In the genomic region with DNA sequence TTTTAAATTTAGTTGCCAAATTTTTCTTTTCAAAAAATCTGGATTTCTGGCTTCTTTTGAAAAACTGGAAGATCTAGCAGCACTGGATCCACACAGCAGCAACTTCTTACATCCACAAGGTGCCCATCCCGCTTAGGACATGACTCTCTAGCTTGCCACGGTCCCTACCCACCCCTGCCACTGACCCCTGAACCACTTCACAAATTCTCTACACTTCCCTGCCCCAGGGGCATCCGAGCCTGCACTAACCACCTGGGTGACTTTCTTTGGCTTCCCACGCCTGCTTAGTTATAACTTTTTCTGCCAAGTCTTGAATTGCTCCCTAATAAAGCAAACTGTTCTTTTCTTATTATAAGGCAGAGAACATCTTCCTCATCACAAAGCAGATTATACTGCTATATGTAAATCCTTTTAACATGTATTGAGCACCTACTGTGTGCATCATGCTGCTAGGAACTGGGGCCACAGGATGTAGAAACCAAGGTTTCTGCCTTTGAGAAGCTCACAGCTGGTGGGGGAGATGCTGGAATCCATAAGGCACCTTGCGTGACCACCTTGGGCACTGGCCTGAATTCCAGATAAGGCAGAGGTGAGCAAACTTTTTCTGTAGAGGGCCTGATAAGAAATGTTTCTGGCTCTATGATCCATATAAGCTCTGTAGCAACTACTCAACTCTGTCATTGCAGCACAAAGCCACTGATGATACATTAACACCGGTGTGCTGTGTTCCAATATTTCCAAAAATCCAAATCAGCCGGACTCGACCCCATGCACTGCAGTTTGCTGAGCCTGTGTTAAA, we compare ENCODE assay signal across 15 cellular contexts. TPM values are rescaled to one million over a fixed set of nuclear protein-coding genes. Genes with fewer than 3 reads are reported as not detected.
A peak's percentile ranks its signal among the peaks of the same experiment; 100 is the strongest.
DNase-seq lines count a peak whose midpoint lies in the region; ATAC-seq, FAIRE-seq and TF ChIP-seq lines count a peak whose summit lies in the region.
"Had no signal": no experiment of that assay in that cellular context is flagged by ENCODE, and none has a peak within 500 bp of the region (broad histone marks: within the 10 kb centered on the region; RNA-seq: fewer than 3 reads in every experiment).

No MANE protein-coding gene starts in this region.

- no TSS peak for BruUV-seq in IMR-90 (replicated peaks; lab: Mats Ljungman, UMichigan)

- WGBS in IMR-90 (ENCODE audit: extremely low coverage in 2 of 2, insufficient read length in 1 of 2), 2 experiments: 100% methylated on average over 1 of the region's 8 CpGs; no CpG with 5 or more reads in 1 of the 2 experiments
- WGBS in pancreas, 2 donors: 37 to 41% methylated on average over 8 of the region's 8 CpGs
- WGBS in SK-N-SH (ENCODE audit: low lambda C conversion rate): 94% methylated on average over 8 of the region's 8 CpGs
- 83 to 86% methylated on average over 8 of the region's 8 CpGs for WGBS in testis, 2 donors

- H3K27ac ChIP-seq in IMR-90 (ENCODE audit: insufficient read depth, low read length) (peak overlapping the region; percentile 14; the same call in 1 of the 2 replicates), coronary artery (peak overlapping the region; percentile 82 to 91), pancreas (peak overlapping the region in 3 of 4 donors; percentile 1 to 50 (median 29)), SK-N-SH (ENCODE audit: low read depth in 2 of 2, low read length in 1 of 2) (no peak overlapping the region), testis (no peak overlapping the region)

- H3K23ac ChIP-seq in IMR-90 (ENCODE audit: low read depth, low read length): no peak overlapping the region

- in situ Hi-C loops in IMR-90 (cut with MboI; ENCODE audit: low sequenced_read_pairs): no loop called here

- peaks cover 68 to 72% of the 10 kb centered on the region in 2 donors for H3K36me3 Mint-ChIP-seq in CD14-positive monocyte

- peaks cover 19 to 93% of the 10 kb centered on the region in 2 experiments for H3K79me1 ChIP-seq in IMR-90 (ENCODE audit: low read depth in 1 of 2, low read length in 2 of 2)

- H3K18ac ChIP-seq in IMR-90 (ENCODE audit: low read depth, low read length): no peak overlapping the region

- H3K4me1 ChIP-seq in IMR-90 (ENCODE audit: control insufficient read depth, insufficient read depth, low read length) (peaks cover 24% of the 10 kb centered on the region), pancreas (peaks cover 11 to 40% (median 20%) of the 10 kb centered on the region in 3 donors), SK-N-SH (ENCODE audit: control insufficient read depth in 1 of 2, insufficient read depth in 2 of 2, low read depth in 1 of 2, low read length in 1 of 2) (peaks cover 0 to 25% of the 10 kb centered on the region in 2 experiments; a peak in 2 of 4 replicates), testis (no peaks in the 10 kb centered on the region)

- H4K8ac ChIP-seq in IMR-90 (ENCODE audit: low read depth in 2 of 2, low read length in 2 of 2): peak overlapping the region in 1 of 2 experiments; percentile 20; a peak in 1 of 4 replicates

- no peak overlapping the region for H4K91ac ChIP-seq in IMR-90 (ENCODE audit: insufficient read depth, low read depth, low read length)

- DNase-seq in CD14-positive monocyte (ENCODE audit: low spot score) (no peak), IMR-90 (no peak), coronary artery (ENCODE audit: low spot score) (no peak), pancreas (peak in 1 of 6 donors; percentile 50), SK-N-SH (no peak), testis (no peak), H7 (no peak)
- DNase-seq: NCI-H1694 treated with DMSO at 0.1 percent for 48 hours, NCI-H446 had no signal

- intact Hi-C loops in CD14-positive monocyte (cut with micrococcal nuclease) (no loop called here), IMR-90 (cut with micrococcal nuclease) (no loop called here), pancreas (cut with DNase I) (loop anchor here in 1 of 3 donors (10.0 kb wide), 2 partner anchors 85 to 175 kb away; no protein-coding TSS in a partner anchor), testis (cut with DNase I; ENCODE audit: low total_unique reads) (no loop called here)

- dilution Hi-C loops in IMR-90 (cut with HindIII; ENCODE audit: low sequenced_read_pairs, unreplicated experiment): no loop called here

- no peak overlapping the region for H3K4me2 ChIP-seq in IMR-90 (ENCODE audit: low read depth, low read length)
- H3K4me2 ChIP-seq in SK-N-SH: no peak overlapping the region

- H4K5ac ChIP-seq in IMR-90 (ENCODE audit: low read depth, low read length): no peak overlapping the region

- H3K4ac ChIP-seq in IMR-90 (ENCODE audit: low read depth, low read length): no peak overlapping the region

- POLR2A ChIA-PET in IMR-90 (lab: Charles Lee; ENCODE audit: unreplicated experiment): no interaction called here
- POLR2A ChIA-PET in SK-N-SH (lab: Yijun Ruan, JAX): no interaction called here

- H3K9me1 ChIP-seq in IMR-90 (ENCODE audit: insufficient read depth, low read length): peaks cover 21% of the 10 kb centered on the region

- H3K36me3 ChIP-seq in IMR-90 (ENCODE audit: control insufficient read depth, insufficient read depth, low read length) (peaks cover 84% of the 10 kb centered on the region), pancreas (peaks cover 0 to 8% (median 0%) of the 10 kb centered on the region in 3 donors), SK-N-SH (replicated peaks in 1 of 2; ENCODE audit: control insufficient read depth in 1 of 2, insufficient read depth in 2 of 2, low read length in 1 of 2) (peaks cover 64 to 69% of the 10 kb centered on the region in 2 experiments), testis (ENCODE audit: low read depth, missing control alignments) (no peaks in the 10 kb centered on the region), H7 (replicated peaks; ENCODE audit: control insufficient read depth, insufficient read depth, low read length) (peaks cover 16% of the 10 kb centered on the region)

- H3K4me1 Mint-ChIP-seq in CD14-positive monocyte: peaks cover 36% of the 10 kb centered on the region

- H2AK9ac ChIP-seq in IMR-90 (replicated peaks; ENCODE audit: low read depth, low read length, poor library complexity): no peak overlapping the region

- H2AFZ ChIP-seq in IMR-90 (replicated peaks; ENCODE audit: low read length, poor library complexity) (no peak overlapping the region), SK-N-SH (ENCODE audit: low read depth) (no peak overlapping the region)

- H3K27me3 Mint-ChIP-seq in CD14-positive monocyte (ENCODE audit: low read depth in 3 of 3): no peaks in the 10 kb centered on the region
- H3K27me3 Mint-ChIP-seq: brain; stimulated activated naive CD8-positive, alpha-beta T cell treated with anti-CD3 and anti-CD28 coated beads, Interleukin-15, Interleukin-2, amounts not matched to agents 100 ng/mL and 50 ng/mL, for 24 hours had no signal

- TF ChIP-seq POLR2A in IMR-90 (IDR thresholded peaks at IDR 0.05; ENCODE audit: low read depth, low read length) (no peak), testis (IDR thresholded peaks at IDR 0.05) (no peak)

- no peak overlapping the region for H2BK120ac ChIP-seq in IMR-90 (ENCODE audit: low read depth, low read length)

- H3K9ac ChIP-seq in IMR-90 (ENCODE audit: low read depth, low read length) (no peak overlapping the region), SK-N-SH (no peak overlapping the region)

- H3K9me2 ChIP-seq in SK-N-SH: no peaks in the 10 kb centered on the region

- no peak overlapping the region for H2BK15ac ChIP-seq in IMR-90 (ENCODE audit: low read depth, low read length)

- no peak for TF ChIP-seq EP300 in SK-N-SH (IDR thresholded peaks at IDR 0.05; ENCODE audit: borderline replicate concordance in 1 of 2, low read depth in 1 of 2, low read length in 1 of 2)

- peaks cover 0 to 7% (median 1%) of the 10 kb centered on the region in 7 donors for H3K9me3 Mint-ChIP-seq in CD14-positive monocyte
- H3K9me3 Mint-ChIP-seq: activated T-helper 2 cell treated with anti-CD3 and anti-CD28 coated beads, Interferon-gamma antibody, Interleukin-2, Interleukin-4, amounts not matched to agents 10 μg/mL and 5 μg/mL and 100 μg/mL, durations not matched to agents 14 hours and 24 hours and 36 hours; stimulated activated naive CD8-positive, alpha-beta T cell treated with anti-CD3 and anti-CD28 coated beads, Interleukin-15, Interleukin-2, amounts not matched to agents 100 ng/mL and 50 ng/mL, for 24 hours had no signal

- H3K4me3 ChIP-seq in IMR-90 (ENCODE audit: insufficient read depth, low read depth, low read length): no peak overlapping the region
- H3K4me3 ChIP-seq in coronary artery: no peak overlapping the region
- no peak overlapping the region for H3K4me3 ChIP-seq in pancreas
- no peak overlapping the region for H3K4me3 ChIP-seq in SK-N-SH (ENCODE audit: low read depth in 2 of 2, low read length in 1 of 2)
- H3K4me3 ChIP-seq in testis: no peak overlapping the region
- H3K4me3 ChIP-seq in H7 (ENCODE audit: insufficient read depth, low read depth, low read length): no peak overlapping the region

- H3K27me3 ChIP-seq in IMR-90 (ENCODE audit: control insufficient read depth, insufficient read depth, low read length) (no peaks in the 10 kb centered on the region), pancreas (no peaks in the 10 kb centered on the region), SK-N-SH (ENCODE audit: insufficient read depth) (no peaks in the 10 kb centered on the region), testis (no peaks in the 10 kb centered on the region), H7 (ENCODE audit: control insufficient read depth, insufficient read depth, low read length) (no peaks in the 10 kb centered on the region)

- peaks cover 49% of the 10 kb centered on the region for H3F3A ChIP-seq in SK-N-SH (replicated peaks; ENCODE audit: insufficient read depth)

- ATAC-seq in IMR-90 (ENCODE audit: low read depth): no peak
- ATAC-seq in pancreas: peak; percentile 51 to 72 (median 62)
- ATAC-seq in HG03439 (IDR thresholded peaks at IDR 0.05; ENCODE audit: unreplicated experiment): no peak
- ATAC-seq: right cardiac atrium had no signal

- H2BK20ac ChIP-seq in IMR-90 (ENCODE audit: low read depth, low read length): no peak overlapping the region

- CTCF ChIA-PET in IMR-90 (lab: Yijun Ruan, JAX): no interaction called here
- CTCF ChIA-PET in SK-N-SH (lab: Yijun Ruan, JAX): interaction anchor here (1.0 to 1.7 kb wide), 6 partner anchors 8 to 188 kb away, joined by 3 to 8 read pairs (median 4); no protein-coding TSS in a partner anchor

- H2BK5ac ChIP-seq in IMR-90 (ENCODE audit: low read depth, low read length, poor library complexity, severe bottlenecking): no peak overlapping the region

- H3K9me3 ChIP-seq in IMR-90 (ENCODE audit: control insufficient read depth, insufficient read depth, low read length) (no peaks in the 10 kb centered on the region), pancreas (no peaks in the 10 kb centered on the region), SK-N-SH (no peaks in the 10 kb centered on the region), testis (no peaks in the 10 kb centered on the region)

- H3K27ac Mint-ChIP-seq in CD14-positive monocyte: peak overlapping the region in 6 of 7 donors; percentile 47 to 85 (median 71)
- H3K27ac Mint-ChIP-seq: activated T-helper 2 cell treated with anti-CD3 and anti-CD28 coated beads, Interferon-gamma antibody, Interleukin-2, Interleukin-4, amounts not matched to agents 10 μg/mL and 5 μg/mL and 100 μg/mL, durations not matched to agents 14 hours and 24 hours and 36 hours; brain; stimulated activated naive CD8-positive, alpha-beta T cell treated with anti-CD3 and anti-CD28 coated beads, Interleukin-15, Interleukin-2, amounts not matched to agents 100 ng/mL and 50 ng/mL, for 24 hours had no signal

- H3K79me2 ChIP-seq in SK-N-SH (ENCODE audit: insufficient read depth): peaks cover 100% of the 10 kb centered on the region

- TF ChIP-seq CTCF in CD14-positive monocyte (IDR thresholded peaks at IDR 0.05): no peak
- TF ChIP-seq CTCF in IMR-90 (conservative IDR thresholded peaks at IDR 0.05; ENCODE audit: low read depth, low read length): no peak
- no peak for TF ChIP-seq CTCF in coronary artery (IDR thresholded peaks at IDR 0.05)
- no peak for TF ChIP-seq CTCF in pancreas (IDR thresholded peaks at IDR 0.05)
- no peak for TF ChIP-seq CTCF in SK-N-SH (IDR thresholded peaks at IDR 0.05)
- no peak for TF ChIP-seq CTCF in testis (IDR thresholded peaks at IDR 0.05)

- no peak overlapping the region for H2AK5ac ChIP-seq in IMR-90 (ENCODE audit: low read depth, low read length)

- TF ChIP-seq RAD21 in IMR-90 (IDR thresholded peaks at IDR 0.05; ENCODE audit: low read length) (no peak), SK-N-SH (IDR thresholded peaks at IDR 0.05; ENCODE audit: low read length) (no peak)

- no peak overlapping the region for H3K4me3 Mint-ChIP-seq in CD14-positive monocyte
- H3K4me3 Mint-ChIP-seq: brain; stimulated activated naive CD8-positive, alpha-beta T cell treated with anti-CD3 and anti-CD28 coated beads, Interleukin-15, Interleukin-2, amounts not matched to agents 100 ng/mL and 50 ng/mL, for 24 hours had no signal

- no peak for FAIRE-seq in pancreas (lab: Jason Lieb, UNC)
- FAIRE-seq: keratinocyte had no signal

- peaks cover 99% of the 10 kb centered on the region for H4K20me1 ChIP-seq in IMR-90 (ENCODE audit: insufficient read depth, low read length)
- H4K20me1 ChIP-seq in SK-N-SH (ENCODE audit: insufficient read depth): peaks cover 99% of the 10 kb centered on the region

- H3K14ac ChIP-seq in IMR-90 (replicated peaks; ENCODE audit: low read depth, low read length): no peak overlapping the region

- H3K56ac ChIP-seq in IMR-90 (ENCODE audit: extremely low read depth, insufficient read depth, low read length): no peak overlapping the region

RNA-seq across cellular contexts. Expression of a gene that starts 59.8 kb away (rescaled TPM):
- polyA plus RNA-seq in CD14-positive monocyte: 10 to 100 TPM; 41.4 to 75.0 TPM
- total RNA-seq in IMR-90 (2012; rRNA removed): 648 and 684 TPM in 2 replicates
- 766 and 895 TPM in 2 replicates for polyA plus RNA-seq in IMR-90 (2012; rRNA removed)
- polyA plus RNA-seq in IMR-90 (2012; cell fraction: cytosol; rRNA removed): 676 and 750 TPM in 2 replicates
- 1,803 and 1,926 TPM in 2 replicates for polyA plus RNA-seq in IMR-90 (2012; cell fraction: nucleus; rRNA removed; ENCODE audit: low replicate concordance)
- total RNA-seq in pancreas: 100 to 1,000 TPM in 2 of 6 donors, 10 to 100 TPM in 4; 41.4 to 133 (median 50.9) TPM
- 10 to 100 TPM; 24.4 to 47.3 TPM for polyA plus RNA-seq in pancreas
- polyA plus RNA-seq in SK-N-SH (2012; rRNA removed): 266 and 319 TPM in 2 replicates
- polyA plus RNA-seq in SK-N-SH (2012; cell fraction: cytosol; rRNA removed): 144 and 218 TPM in 2 replicates
- polyA plus RNA-seq in SK-N-SH (2012; cell fraction: nucleus; rRNA removed): 589 and 740 TPM in 2 replicates
- total RNA-seq in testis: 10 to 100 TPM; 51.0 to 69.5 TPM
- 82.3 TPM for polyA plus RNA-seq in testis (ENCODE audit: insufficient read depth, low read depth, low replicate concordance)
- 161 and 169 TPM in 2 replicates for total RNA-seq in H7 (2014; rRNA removed; shearing (Covaris generic))

Comparison
In these comparisons a context has a peak if more than half of its experiments do, and no peak if none do; other contexts are left out.
1. ATAC-seq: peak in pancreas (4 of 4); none in IMR-90 (single experiment) and HG03439 (single experiment).
2. H3K27ac ChIP-seq: peak in IMR-90 (single experiment), coronary artery (2 of 2) and pancreas (3 of 4); none in SK-N-SH (0 of 2) and testis (0 of 2).